In genomic region chr21:42631142-42631541, GRCh38 we compare ENCODE assay signal across 16 cellular contexts.
"Had no signal": no experiment of that assay in that cellular context is flagged by ENCODE, and none has a peak within 500 bp of the region (broad histone marks: within the 10 kb centered on the region; RNA-seq: fewer than 3 reads in every experiment).

No MANE protein-coding gene starts in this region.

- H3K9me3 Mint-ChIP-seq: activated B cell treated with CpG ODN at 0.5 μM for 24 hours; activated CD4-positive, alpha-beta memory T cell treated with anti-CD3 and anti-CD28 coated beads, Interleukin-2, amount 10 ng/mL, durations not matched to agents 7 days and 5 days; activated T-cell treated with anti-CD3 and anti-CD28 coated beads, Interleukin-2, amount 50 U/mL, for 4 hours had no signal

- H3K27me3 ChIP-seq: body of pancreas, testis, upper lobe of left lung had no signal

- H3K4me1 ChIP-seq: foreskin keratinocyte, SJSA1, testis had no signal

- H3K36me3 Mint-ChIP-seq: activated naive CD8-positive, alpha-beta T cell had no signal

- DNase-seq: activated B cell treated with CpG ODN at 0.5 μM for 24 hours; activated CD4-positive, alpha-beta memory T cell treated with anti-CD3 and anti-CD28 coated beads, Interleukin-2, amount 10 ng/mL, durations not matched to agents 7 days and 5 days; activated CD4-positive, alpha-beta T cell treated with anti-CD3 and anti-CD28 coated beads for 4 hours; activated CD8-positive, alpha-beta memory T cell treated with anti-CD3 and anti-CD28 coated beads, Interleukin-2, amount 50 U/mL, for 4 hours; activated T-cell treated with anti-CD3 and anti-CD28 coated beads, Interleukin-2, amount 50 U/mL, for 4 hours; caudate nucleus; foreskin keratinocyte; hippocampal formation; midbrain; occipital lobe; testis; upper lobe of left lung had no signal

- H3K4me3 Mint-ChIP-seq: activated B cell treated with CpG ODN at 0.5 μM for 24 hours; activated CD4-positive, alpha-beta memory T cell treated with anti-CD3 and anti-CD28 coated beads, Interleukin-2, amount 10 ng/mL, durations not matched to agents 7 days and 5 days; activated naive CD8-positive, alpha-beta T cell; activated T-cell treated with anti-CD3 and anti-CD28 coated beads, Interleukin-2, amount 50 U/mL, for 4 hours had no signal

- H3K36me3 ChIP-seq: SJSA1, upper lobe of left lung had no signal

- H3K9me3 ChIP-seq: body of pancreas, SJSA1, testis, upper lobe of left lung had no signal

- H3K27ac Mint-ChIP-seq: activated B cell treated with CpG ODN at 0.5 μM for 24 hours; activated CD4-positive, alpha-beta memory T cell treated with anti-CD3 and anti-CD28 coated beads, Interleukin-2, amount 10 ng/mL, durations not matched to agents 7 days and 5 days; activated naive CD8-positive, alpha-beta T cell had no signal

- H3K4me3 ChIP-seq: body of pancreas, dorsolateral prefrontal cortex, SJSA1, testis, upper lobe of left lung had no signal

- H3K27ac ChIP-seq: body of pancreas, dorsolateral prefrontal cortex, foreskin keratinocyte, SJSA1, testis, upper lobe of left lung had no signal

- H3K27me3 Mint-ChIP-seq: activated naive CD8-positive, alpha-beta T cell had no signal

- ATAC-seq: activated T-cell treated with anti-CD3 and anti-CD28 coated beads, Interleukin-2, amount 50 U/mL, for 4 hours; foreskin keratinocyte had no signal

- H3K4me1 Mint-ChIP-seq: activated B cell treated with CpG ODN at 0.5 μM for 24 hours; activated CD4-positive, alpha-beta memory T cell treated with anti-CD3 and anti-CD28 coated beads, Interleukin-2, amount 10 ng/mL, durations not matched to agents 7 days and 5 days had no signal
